Comparison of ENCODE assay signal across 15 cellular contexts in the genomic region with DNA sequence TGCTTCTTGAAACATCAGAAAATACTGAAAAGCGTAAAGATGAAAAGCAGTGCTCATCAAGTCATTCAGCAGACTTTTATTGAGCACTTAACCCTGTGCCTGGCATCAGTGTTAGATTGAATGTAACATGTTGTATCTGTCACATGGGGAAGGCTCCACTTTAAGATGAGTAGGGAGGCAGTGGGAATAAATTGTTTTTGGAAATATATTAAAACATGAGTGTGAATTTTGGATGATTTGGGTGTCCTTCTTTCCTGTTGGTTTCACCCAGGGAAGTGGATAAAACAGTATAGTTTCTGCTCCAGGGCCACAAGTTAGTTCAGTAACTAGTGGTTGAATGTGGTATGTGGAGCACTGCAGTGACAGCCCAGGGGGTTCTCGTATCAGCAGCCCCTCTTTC.
"Had no signal": no experiment of that assay in that cellular context is flagged by ENCODE, and none has a peak within 500 bp of the region (broad histone marks: within the 10 kb centered on the region; RNA-seq: fewer than 3 reads in every experiment).

No MANE protein-coding gene starts in this region.

- H3K36me3 ChIP-seq: prostate gland had no signal

- H3K9me3 ChIP-seq: prostate gland, thoracic aorta had no signal

- H3K4me1 ChIP-seq: prostate gland had no signal

- H3K4me3 ChIP-seq: lung, prostate gland, skin epidermis, thoracic aorta had no signal

- DNase-seq: activated CD4-positive, alpha-beta T cell treated with anti-CD3 and anti-CD28 coated beads, Interleukin-2, amount 10 ng/mL, durations not matched to agents 24 days and 14 days; activated CD8-positive, alpha-beta memory T cell treated with anti-CD3 and anti-CD28 coated beads, Interleukin-2, amount 50 U/mL, for 4 hours; activated CD8-positive, alpha-beta T cell treated with anti-CD3 and anti-CD28 coated beads, Interleukin-2, amount 10 ng/mL, durations not matched to agents 7 days and 5 days; activated naive CD4-positive, alpha-beta T cell treated with anti-CD3 and anti-CD28 coated beads, Interleukin-2, amount 10 ng/mL, durations not matched to agents 7 days and 5 days; activated naive CD8-positive, alpha-beta T cell treated with anti-CD3 and anti-CD28 coated beads, Interleukin-2, amount 50 U/mL, for 24 hours; activated T-cell treated with anti-CD3 and anti-CD28 coated beads, Interleukin-2, amount 50 U/mL, for 4 hours; aorta; dermis blood vessel endothelial cell; right cardiac atrium; stimulated activated CD4-positive, alpha-beta T cell treated with anti-CD3 and anti-CD28 coated beads, Interleukin-15, amount 100 ng/mL, for 24 hours; stimulated activated CD4-positive, alpha-beta T cell treated with anti-CD3 and anti-CD28 coated beads, Interleukin-2, amount 100 ng/mL, for 48 hours had no signal

- ATAC-seq: activated CD8-positive, alpha-beta T cell treated with anti-CD3 and anti-CD28 coated beads, Interleukin-2, amount 10 ng/mL, durations not matched to agents 7 days and 5 days; activated naive CD8-positive, alpha-beta T cell treated with anti-CD3 and anti-CD28 coated beads, Interleukin-2, amount 50 U/mL, for 24 hours; activated T-cell treated with anti-CD3 and anti-CD28 coated beads, Interleukin-2, amount 50 U/mL, for 4 hours had no signal

- H3K27ac ChIP-seq: prostate gland had no signal
